1 cellular context compared by ENCODE assay signal in genomic region chr11:114400222-114400973, GRCh38.
TF ChIP-seq lines count a peak whose summit lies in the region.

Gene C11orf71 (minus strand): TSS chr11:114400511. CDS start chr11:114400331, 180 bp downstream.
Gene RBM7 (plus strand): TSS chr11:114400666. CDS start chr11:114400672, 6 bp downstream.

TF ChIP-seq in H1, 55 proteins besides CTCF, POLR2A, EP300 and RAD21:
- TF ChIP-seq POU5F1 (IDR thresholded peaks at IDR 0.05; ENCODE audit: low read depth, low read length) = no peak
- TF ChIP-seq RFX5 (IDR thresholded peaks at IDR 0.05; ENCODE audit: borderline replicate concordance, low read depth, low read length) = no peak
- no peak for TF ChIP-seq RNF2 (IDR thresholded peaks at IDR 0.05; ENCODE audit: borderline replicate concordance, low read depth, low read length, missing control alignments, poor library complexity, severe bottlenecking)
- TF ChIP-seq KDM4A (IDR thresholded peaks at IDR 0.05; ENCODE audit: low read depth, low read length, severe bottlenecking) = peak; percentile 52
- TF ChIP-seq TAF7 (optimal IDR thresholded peaks at IDR 0.05; ENCODE audit: borderline replicate concordance, low read depth, low read length) = peak; percentile 84
- no peak for TF ChIP-seq SUZ12 (IDR thresholded peaks at IDR 0.05; ENCODE audit: low read length)
- TF ChIP-seq YY1 (IDR thresholded peaks at IDR 0.05; ENCODE audit: low read depth, low read length) = peak; percentile 48; the same call in 1 of the 2 replicates
- TF ChIP-seq RBBP5 (IDR thresholded peaks at IDR 0.05; ENCODE audit: borderline replicate concordance, low read depth, low read length) = peak; percentile 84
- no peak for TF ChIP-seq ATF2 (IDR thresholded peaks at IDR 0.05; ENCODE audit: low read length)
- peak; percentile 10; the same call in 1 of the 2 replicates for TF ChIP-seq MAX (IDR thresholded peaks at IDR 0.05)
- TF ChIP-seq HDAC2 (IDR thresholded peaks at IDR 0.05; ENCODE audit: borderline replicate concordance in 1 of 2, low read depth in 2 of 2, low read length in 2 of 2) = peak; percentile 43 to 62; a peak in 1 of 4 replicates
- TF ChIP-seq SP4 (IDR thresholded peaks at IDR 0.05; ENCODE audit: low read length) = no peak
- TF ChIP-seq TAF1 (IDR thresholded peaks at IDR 0.05; ENCODE audit: low read depth, low read length) = peak; percentile 86
- peak; percentile 28 for TF ChIP-seq CHD7 (IDR thresholded peaks at IDR 0.05; ENCODE audit: insufficient replicate concordance, low read length)
- TF ChIP-seq PHF8 (conservative IDR thresholded peaks at IDR 0.05; ENCODE audit: low read depth, low read length) = peak; percentile 79
- no peak for TF ChIP-seq HDAC6 (IDR thresholded peaks at IDR 0.05; ENCODE audit: low read depth, low read length)
- TF ChIP-seq MAFK (IDR thresholded peaks at IDR 0.05; ENCODE audit: low read depth, low read length) = peak; percentile 55; the same call in 1 of the 2 replicates
- TF ChIP-seq KDM5A (IDR thresholded peaks at IDR 0.05; ENCODE audit: low read length) = no peak
- no peak for TF ChIP-seq KDM1A (IDR thresholded peaks at IDR 0.05; ENCODE audit: borderline replicate concordance, low read length)
- no peak for TF ChIP-seq EGR1 (IDR thresholded peaks at IDR 0.05; ENCODE audit: borderline replicate concordance, low read depth, low read length)
- TF ChIP-seq JUN (IDR thresholded peaks at IDR 0.05; ENCODE audit: low read depth, low read length) = no peak
- no peak for TF ChIP-seq SAP30 (IDR thresholded peaks at IDR 0.05; ENCODE audit: insufficient read depth, insufficient replicate concordance, low read length)
- no peak for TF ChIP-seq CTBP2 (IDR thresholded peaks at IDR 0.05; ENCODE audit: borderline replicate concordance, insufficient read depth, insufficient read length, low read length)
- TF ChIP-seq CEBPB (IDR thresholded peaks at IDR 0.05; ENCODE audit: low read depth, low read length) = peak; percentile 96
- TF ChIP-seq JUND (IDR thresholded peaks at IDR 0.05; ENCODE audit: low read length) = peak; percentile 65
- no peak for TF ChIP-seq SIRT6 (IDR thresholded peaks at IDR 0.05; ENCODE audit: low read length)
- TF ChIP-seq FOSL1 (IDR thresholded peaks at IDR 0.05; ENCODE audit: insufficient read depth, low read depth, low read length) = no peak
- peak; percentile 87 for TF ChIP-seq CREB1 (IDR thresholded peaks at IDR 0.05)
- TF ChIP-seq NANOG (IDR thresholded peaks at IDR 0.05; ENCODE audit: insufficient read depth, low read depth, low read length, poor library complexity, severe bottlenecking) = no peak
- TF ChIP-seq TEAD4 (IDR thresholded peaks at IDR 0.05; ENCODE audit: low read depth, low read length) = 0 out of 2 replicates have a peak, but pooled peaks have one; percentile 3
- TF ChIP-seq GABPA (IDR thresholded peaks at IDR 0.05; ENCODE audit: borderline replicate concordance, insufficient read depth, low read length) = no peak
- peak; percentile 55; the same call in 1 of the 2 replicates for TF ChIP-seq E2F6 (IDR thresholded peaks at IDR 0.05)
- TF ChIP-seq SP1 (IDR thresholded peaks at IDR 0.05; ENCODE audit: low read depth, low read length) = no peak
- TF ChIP-seq RXRA (IDR thresholded peaks at IDR 0.05; ENCODE audit: insufficient read depth, low read depth, low read length) = no peak
- TF ChIP-seq SP2 (IDR thresholded peaks at IDR 0.05; ENCODE audit: low read length) = no peak
- peak; percentile 77 for TF ChIP-seq TBP (IDR thresholded peaks at IDR 0.05; ENCODE audit: low read depth, low read length)
- TF ChIP-seq EZH2 (IDR thresholded peaks at IDR 0.05; ENCODE audit: low read depth, low read length, severe bottlenecking) = no peak
- peak; percentile 94 for TF ChIP-seq POLR2AphosphoS5 (IDR thresholded peaks at IDR 0.05; ENCODE audit: low read depth, low read length)
- TF ChIP-seq CHD2 (IDR thresholded peaks at IDR 0.05; ENCODE audit: low read length) = no peak; the same call in 1 of the 2 replicates
- no peak for TF ChIP-seq CBX8 (IDR thresholded peaks at IDR 0.05; ENCODE audit: borderline replicate concordance, low read depth, low read length)
- TF ChIP-seq ASH2L (IDR thresholded peaks at IDR 0.05; ENCODE audit: low read length) = peak; percentile 90
- TF ChIP-seq CHD1 (IDR thresholded peaks at IDR 0.05; ENCODE audit: low read depth, low read length) = no peak
- TF ChIP-seq NRF1 (IDR thresholded peaks at IDR 0.05; ENCODE audit: low read depth, low read length) = peak; percentile 76
- no peak for TF ChIP-seq SRF (IDR thresholded peaks at IDR 0.05; ENCODE audit: low read depth, low read length)
- no peak for TF ChIP-seq USF2 (IDR thresholded peaks at IDR 0.05; ENCODE audit: low read length)
- no peak for TF ChIP-seq TCF12 (IDR thresholded peaks at IDR 0.05; ENCODE audit: low read depth, low read length)
- TF ChIP-seq BACH1 (IDR thresholded peaks at IDR 0.05; ENCODE audit: low read length) = peak; percentile 58; the same call in 1 of the 2 replicates
- no peak for TF ChIP-seq CBX5 (IDR thresholded peaks at IDR 0.05; ENCODE audit: low read depth, low read length)
- TF ChIP-seq SIN3A (conservative IDR thresholded peaks at IDR 0.05 in 1 of 2, IDR thresholded peaks at IDR 0.05 in 1 of 2; ENCODE audit: low read depth in 1 of 2, low read length in 2 of 2) = peak; percentile 10 to 57; a peak in 2 of 4 replicates
- TF ChIP-seq BCL11A (IDR thresholded peaks at IDR 0.05; ENCODE audit: low read depth in 2 of 2, low read length in 2 of 2) = no peak
TF ChIP-seq in H1: peak in this region for 21.
